Comparison of ENCODE assay signal across 11 cellular contexts in genomic region chr16:54933281-54934150, GRCh38. TPM values are rescaled to one million over a fixed set of nuclear protein-coding genes. Genes with fewer than 3 reads are reported as not detected.
DNase-seq lines count a peak whose midpoint lies in the region; ATAC-seq and TF ChIP-seq lines count a peak whose summit lies in the region.
"Had no signal": no experiment of that assay in that cellular context is flagged by ENCODE, and none has a peak within 500 bp of the region (broad histone marks: within the 10 kb centered on the region; RNA-seq: fewer than 3 reads in every experiment).

No MANE protein-coding gene starts in this region.

- H3K36me3 ChIP-seq in iPS DF 6.9 (ENCODE audit: control insufficient read depth, insufficient read depth, low read length): no peaks in the 10 kb centered on the region
- peaks cover 0 to 7% (median 0%) of the 10 kb centered on the region in 3 donors for H3K36me3 ChIP-seq in skeletal muscle tissue (ENCODE audit: control insufficient read depth in 3 of 3, insufficient read depth in 3 of 3, low read length in 3 of 3)

- H3K4me1 ChIP-seq in iPS DF 6.9 (ENCODE audit: control insufficient read depth, insufficient read depth, low read length): peaks cover 3% of the 10 kb centered on the region; the same call in 1 of the 2 replicates
- peaks cover 17 to 31% (median 21%) of the 10 kb centered on the region in 3 donors for H3K4me1 ChIP-seq in skeletal muscle tissue (ENCODE audit: control insufficient read depth in 3 of 3, insufficient read depth in 3 of 3, low read length in 3 of 3)

- CTCF ChIA-PET in activated CD8-positive, alpha-beta T cell treated with anti-CD3 and anti-CD28 coated beads, Interleukin-2, amount 10 ng/mL, durations not matched to agents 7 days and 5 days (lab: Charles Lee): no interaction called here
- CTCF ChIA-PET in activated CD8-positive, alpha-beta T cell treated with anti-CD3 and anti-CD28 coated beads for 36 hours (lab: Charles Lee): no interaction called here

- TF ChIP-seq CTCF in activated CD8-positive, alpha-beta T cell treated with anti-CD3 and anti-CD28 coated beads for 36 hours (IDR thresholded peaks at IDR 0.05): no peak

- peak overlapping the region; percentile 52 for H3K27ac Mint-ChIP-seq in activated CD8-positive, alpha-beta T cell treated with anti-CD3 and anti-CD28 coated beads, Interleukin-2, amount 10 ng/mL, durations not matched to agents 7 days and 5 days
- H3K27ac Mint-ChIP-seq in activated CD8-positive, alpha-beta T cell treated with anti-CD3 and anti-CD28 coated beads for 36 hours: no peak overlapping the region
- peak overlapping the region; percentile 11 for H3K27ac Mint-ChIP-seq in activated T-helper 2 cell treated with anti-CD3 and anti-CD28 coated beads, Interferon-gamma antibody, Interleukin-2, Interleukin-4, amounts not matched to agents 10 μg/mL and 5 μg/mL and 100 μg/mL, durations not matched to agents 14 hours and 24 hours and 36 hours

- H3K9ac ChIP-seq in skeletal muscle tissue (ENCODE audit: low read depth in 1 of 3, low read length in 3 of 3): peak overlapping the region in 2 of 3 donors; percentile 47 to 92

- H3K36me3 Mint-ChIP-seq in activated CD8-positive, alpha-beta T cell treated with anti-CD3 and anti-CD28 coated beads, Interleukin-2, amount 10 ng/mL, durations not matched to agents 7 days and 5 days (ENCODE audit: low read depth): peaks cover 15% of the 10 kb centered on the region
- peaks cover 6% of the 10 kb centered on the region for H3K36me3 Mint-ChIP-seq in activated CD8-positive, alpha-beta T cell treated with anti-CD3 and anti-CD28 coated beads for 36 hours (ENCODE audit: low read depth)
- peaks cover 14% of the 10 kb centered on the region for H3K36me3 Mint-ChIP-seq in activated T-helper 2 cell treated with anti-CD3 and anti-CD28 coated beads, Interferon-gamma antibody, Interleukin-2, Interleukin-4, amounts not matched to agents 10 μg/mL and 5 μg/mL and 100 μg/mL, durations not matched to agents 14 hours and 24 hours and 36 hours (ENCODE audit: low read depth)

- no peak overlapping the region for H3K27ac ChIP-seq in iPS DF 6.9 (ENCODE audit: low read length)
- peak overlapping the region; percentile 55 for H3K27ac ChIP-seq in skeletal muscle tissue (ENCODE audit: low read depth, low read length)

- no peak for ATAC-seq in activated CD8-positive, alpha-beta T cell treated with anti-CD3 and anti-CD28 coated beads, Interleukin-2, amount 10 ng/mL, durations not matched to agents 7 days and 5 days
- ATAC-seq in activated CD8-positive, alpha-beta T cell treated with anti-CD3 and anti-CD28 coated beads for 36 hours: no peak
- ATAC-seq in HG03460 (IDR thresholded peaks at IDR 0.05; ENCODE audit: unreplicated experiment): no peak

- H3K4me3 Mint-ChIP-seq in activated CD8-positive, alpha-beta T cell treated with anti-CD3 and anti-CD28 coated beads, Interleukin-2, amount 10 ng/mL, durations not matched to agents 7 days and 5 days: no peak overlapping the region
- no peak overlapping the region for H3K4me3 Mint-ChIP-seq in activated CD8-positive, alpha-beta T cell treated with anti-CD3 and anti-CD28 coated beads for 36 hours
- H3K4me3 Mint-ChIP-seq in activated T-helper 2 cell treated with anti-CD3 and anti-CD28 coated beads, Interferon-gamma antibody, Interleukin-2, Interleukin-4, amounts not matched to agents 10 μg/mL and 5 μg/mL and 100 μg/mL, durations not matched to agents 14 hours and 24 hours and 36 hours (ENCODE audit: low read depth): no peak overlapping the region

- POLR2A ChIA-PET in activated CD8-positive, alpha-beta T cell treated with anti-CD3 and anti-CD28 coated beads, Interleukin-2, amount 10 ng/mL, durations not matched to agents 7 days and 5 days (lab: Charles Lee): no interaction called here
- POLR2A ChIA-PET in activated CD8-positive, alpha-beta T cell treated with anti-CD3 and anti-CD28 coated beads for 36 hours (lab: Charles Lee): no interaction called here

- peaks cover 71% of the 10 kb centered on the region for H3K27me3 Mint-ChIP-seq in activated CD8-positive, alpha-beta T cell treated with anti-CD3 and anti-CD28 coated beads, Interleukin-2, amount 10 ng/mL, durations not matched to agents 7 days and 5 days (ENCODE audit: low read depth)
- H3K27me3 Mint-ChIP-seq in activated CD8-positive, alpha-beta T cell treated with anti-CD3 and anti-CD28 coated beads for 36 hours: peaks cover 69% of the 10 kb centered on the region
- peaks cover 72% of the 10 kb centered on the region for H3K27me3 Mint-ChIP-seq in activated T-helper 2 cell treated with anti-CD3 and anti-CD28 coated beads, Interferon-gamma antibody, Interleukin-2, Interleukin-4, amounts not matched to agents 10 μg/mL and 5 μg/mL and 100 μg/mL, durations not matched to agents 14 hours and 24 hours and 36 hours (ENCODE audit: low read depth)

- H3K4me1 Mint-ChIP-seq in activated CD8-positive, alpha-beta T cell treated with anti-CD3 and anti-CD28 coated beads, Interleukin-2, amount 10 ng/mL, durations not matched to agents 7 days and 5 days (ENCODE audit: low read depth): peaks cover 41% of the 10 kb centered on the region
- H3K4me1 Mint-ChIP-seq in activated CD8-positive, alpha-beta T cell treated with anti-CD3 and anti-CD28 coated beads for 36 hours (ENCODE audit: low read depth): peaks cover 39% of the 10 kb centered on the region
- H3K4me1 Mint-ChIP-seq in activated T-helper 2 cell treated with anti-CD3 and anti-CD28 coated beads, Interferon-gamma antibody, Interleukin-2, Interleukin-4, amounts not matched to agents 10 μg/mL and 5 μg/mL and 100 μg/mL, durations not matched to agents 14 hours and 24 hours and 36 hours (ENCODE audit: low read depth): peaks cover 16% of the 10 kb centered on the region

- no CpG with 5 or more reads among the region's 69 CpGs for WGBS in iPS DF 6.9 (ENCODE audit: insufficient coverage, insufficient read length)

- no peaks in the 10 kb centered on the region for H3K9me3 ChIP-seq in iPS DF 6.9 (ENCODE audit: control insufficient read depth, insufficient read depth, low read length)
- no peaks in the 10 kb centered on the region for H3K9me3 ChIP-seq in skeletal muscle tissue (ENCODE audit: control insufficient read depth in 3 of 3, low read length in 3 of 3)

- peaks cover 58% of the 10 kb centered on the region for H3K27me3 ChIP-seq in iPS DF 6.9 (ENCODE audit: control insufficient read depth, insufficient read depth, low read length)
- peaks cover 22 to 30% (median 27%) of the 10 kb centered on the region in 3 donors for H3K27me3 ChIP-seq in skeletal muscle tissue (ENCODE audit: control insufficient read depth in 3 of 3, insufficient read depth in 3 of 3, low read length in 3 of 3)

- intact Hi-C loops in activated CD8-positive, alpha-beta T cell treated with anti-CD3 and anti-CD28 coated beads for 36 hours (cut with micrococcal nuclease): no loop called here
- intact Hi-C loops in activated T-helper 2 cell treated with anti-CD3 and anti-CD28 coated beads, Interferon-gamma antibody, Interleukin-2, Interleukin-4, amounts not matched to agents 10 μg/mL and 5 μg/mL and 100 μg/mL, durations not matched to agents 14 hours and 24 hours and 36 hours (cut with micrococcal nuclease): loop anchor here (10.0 kb wide), 2 partner anchors 1159 to 1379 kb away; no protein-coding TSS in a partner anchor

- H3K4me3 ChIP-seq in iPS DF 6.9 (ENCODE audit: low read length) (peak overlapping the region; percentile 18; the same call in 1 of the 2 replicates), skeletal muscle tissue (ENCODE audit: low read length in 3 of 3) (peak overlapping the region in 2 of 3 donors; percentile 56 to 72)

- DNase-seq in activated CD8-positive, alpha-beta T cell treated with anti-CD3 and anti-CD28 coated beads, Interleukin-2, amount 10 ng/mL, durations not matched to agents 7 days and 5 days: no peak
- no peak for DNase-seq in activated CD8-positive, alpha-beta T cell treated with anti-CD3 and anti-CD28 coated beads for 36 hours
- DNase-seq in activated T-helper 2 cell treated with anti-CD3 and anti-CD28 coated beads, Interferon-gamma antibody, Interleukin-2, Interleukin-4, amounts not matched to agents 10 μg/mL and 5 μg/mL and 100 μg/mL, durations not matched to agents 14 hours and 24 hours and 36 hours (ENCODE audit: low spot score): no peak
- DNase-seq in iPS DF 6.9 (ENCODE audit: low read depth, low spot score) (no peak), NCI-H1105 (lab: John Stamatoyannopoulos, UW) (no peak), NCI-H2227 (lab: John Stamatoyannopoulos, UW; ENCODE audit: unreplicated experiment) (no peak)
- DNase-seq: AML-193, amniotic stem cell, NCI-H526 treated with DMSO at 0.1 percent for 48 hours had no signal

- H3K9me3 Mint-ChIP-seq in activated CD8-positive, alpha-beta T cell treated with anti-CD3 and anti-CD28 coated beads, Interleukin-2, amount 10 ng/mL, durations not matched to agents 7 days and 5 days (ENCODE audit: insufficient read depth): peaks cover 6% of the 10 kb centered on the region
- H3K9me3 Mint-ChIP-seq in activated CD8-positive, alpha-beta T cell treated with anti-CD3 and anti-CD28 coated beads for 36 hours: no peaks in the 10 kb centered on the region
- peaks cover 9% of the 10 kb centered on the region for H3K9me3 Mint-ChIP-seq in activated T-helper 2 cell treated with anti-CD3 and anti-CD28 coated beads, Interferon-gamma antibody, Interleukin-2, Interleukin-4, amounts not matched to agents 10 μg/mL and 5 μg/mL and 100 μg/mL, durations not matched to agents 14 hours and 24 hours and 36 hours

RNA-seq across cellular contexts. Expression of gene IRX5, which starts 2.9 kb away (rescaled TPM):
- total RNA-seq in activated CD8-positive, alpha-beta T cell treated with anti-CD3 and anti-CD28 coated beads, Interleukin-2, amount 10 ng/mL, durations not matched to agents 7 days and 5 days: not detected
- under 1 TPM; 0.14 to 0.34 TPM for total RNA-seq in activated CD8-positive, alpha-beta T cell treated with anti-CD3 and anti-CD28 coated beads for 36 hours
- total RNA-seq in activated T-helper 2 cell treated with anti-CD3 and anti-CD28 coated beads, Interferon-gamma antibody, Interleukin-2, Interleukin-4, amounts not matched to agents 10 μg/mL and 5 μg/mL and 100 μg/mL, durations not matched to agents 14 hours and 24 hours and 36 hours: 0.34 and 0.57 TPM in 2 replicates
- total RNA-seq in skeletal muscle tissue: 2.1 TPM
